ENCODE assay signal across 1 cellular context in genomic region chr6:148764253-148765020, GRCh38. TPM values are rescaled to one million over a fixed set of nuclear protein-coding genes. Genes with fewer than 3 reads are reported as not detected.
"Had no signal": no experiment of that assay in that cellular context is flagged by ENCODE, and none has a peak within 500 bp of the region (broad histone marks: within the 10 kb centered on the region; RNA-seq: fewer than 3 reads in every experiment).

No MANE protein-coding gene starts in this region.

RNA-seq across cellular contexts. Expression of gene UST, which starts 17.6 kb away (rescaled TPM):
- polyA plus RNA-seq: naive thymus-derived CD4-positive, alpha-beta T cell had no signal
